In genomic region chr15:49415638-49416037, GRCh38 we compare ENCODE assay signal across 19 cellular contexts. TPM values are rescaled to one million over a fixed set of nuclear protein-coding genes. Genes with fewer than 3 reads are reported as not detected.
A peak's percentile ranks its signal among the peaks of the same experiment; 100 is the strongest.
DNase-seq lines count a peak whose midpoint lies in the region; ATAC-seq, FAIRE-seq and TF ChIP-seq lines count a peak whose summit lies in the region.
"Had no signal": no experiment of that assay in that cellular context is flagged by ENCODE, and none has a peak within 500 bp of the region (broad histone marks: within the 10 kb centered on the region; RNA-seq: fewer than 3 reads in every experiment).

No MANE protein-coding gene starts in this region.

- H3K27me3 ChIP-seq in mesenchymal stem cell (ENCODE audit: control insufficient read depth in 1 of 2, insufficient read depth in 1 of 2, low read length in 2 of 2) (no peaks in the 10 kb centered on the region), small intestine (ENCODE audit: control insufficient read depth in 2 of 2, insufficient read depth in 2 of 2, low read length in 2 of 2) (no peaks in the 10 kb centered on the region)
- H3K27me3 ChIP-seq: adrenal gland, Peyer's patch had no signal

- H2BK15ac ChIP-seq in mesenchymal stem cell (ENCODE audit: low read depth, poor library complexity, severe bottlenecking): no peak overlapping the region

- no peaks in the 10 kb centered on the region for H3K79me1 ChIP-seq in mesenchymal stem cell (replicated peaks; ENCODE audit: low read length, poor library complexity, severe bottlenecking)

- H3K9ac ChIP-seq in mesenchymal stem cell (ENCODE audit: low read length): no peak overlapping the region

- H3K18ac ChIP-seq in mesenchymal stem cell (ENCODE audit: low read depth in 1 of 2, low read length in 2 of 2): no peak overlapping the region

- H3K4me2 ChIP-seq in mesenchymal stem cell (ENCODE audit: low read length, poor library complexity, severe bottlenecking): no peak overlapping the region

- H4K8ac ChIP-seq in mesenchymal stem cell (ENCODE audit: low read length): no peak overlapping the region

- FAIRE-seq in small intestine (lab: Jason Lieb, UNC): no peak

- H3K4me1 ChIP-seq in mesenchymal stem cell (ENCODE audit: control insufficient read depth, insufficient read depth, low read depth, low read length): no peaks in the 10 kb centered on the region
- no peaks in the 10 kb centered on the region for H3K4me1 ChIP-seq in small intestine (ENCODE audit: control insufficient read depth in 2 of 2, insufficient read depth in 1 of 2, low read depth in 1 of 2, low read length in 1 of 2)
- H3K4me1 ChIP-seq: adrenal gland, Peyer's patch had no signal

- H2AFZ ChIP-seq in mesenchymal stem cell (ENCODE audit: low read depth, low read length): no peak overlapping the region

- H2BK12ac ChIP-seq in mesenchymal stem cell (ENCODE audit: low read length in 2 of 2): no peak overlapping the region

- no peak overlapping the region for H2BK5ac ChIP-seq in mesenchymal stem cell (ENCODE audit: low read depth, low read length, poor library complexity, severe bottlenecking)

- H3K4me3 ChIP-seq in choroid plexus epithelial cell (ENCODE audit: low read depth, low read length): no peak overlapping the region
- H3K4me3 ChIP-seq in mesenchymal stem cell (ENCODE audit: insufficient read depth in 1 of 2, low read depth in 1 of 2, low read length in 2 of 2): no peak overlapping the region
- no peak overlapping the region for H3K4me3 ChIP-seq in small intestine (ENCODE audit: low read depth in 1 of 2, low read length in 2 of 2)
- H3K4me3 ChIP-seq: adrenal gland, Peyer's patch had no signal

- no peak overlapping the region for H3K4ac ChIP-seq in mesenchymal stem cell (ENCODE audit: low read depth in 1 of 2, low read length in 2 of 2)

- no peak for ATAC-seq in GM19328 (IDR thresholded peaks at IDR 0.05; ENCODE audit: unreplicated experiment)
- ATAC-seq: stimulated activated memory B cell treated with anti-CD40 and anti-IgM and Interleukin-4, amounts not matched to agents 10 μg/mL and 1 μg/mL and 100 μg/mL, for 72 hours had no signal

- H3K9me3 ChIP-seq in mesenchymal stem cell (ENCODE audit: control insufficient read depth, low read length) (no peaks in the 10 kb centered on the region), small intestine (ENCODE audit: control insufficient read depth, low read depth) (no peaks in the 10 kb centered on the region)
- H3K9me3 ChIP-seq: adrenal gland, Peyer's patch had no signal

- H3K23ac ChIP-seq in mesenchymal stem cell (ENCODE audit: low read length in 2 of 2): no peak overlapping the region

- no peak overlapping the region for H4K91ac ChIP-seq in mesenchymal stem cell (ENCODE audit: low read length)

- peak; percentile 86 for DNase-seq in EL
- peak; percentile 8 for DNase-seq in OCI-M1 (lab: John Stamatoyannopoulos, UW)
- peak; percentile 89 for DNase-seq in choroid plexus epithelial cell (ENCODE audit: low read depth)
- peak; percentile 92 for DNase-seq in mesenchymal stem cell
- no peak for DNase-seq in small intestine
- DNase-seq in stimulated activated CD4-positive, alpha-beta T cell treated with anti-CD3 and anti-CD28 coated beads, Interleukin-15, amount 100 ng/mL, for 24 hours: no peak
- DNase-seq in NCI-H510A (lab: John Stamatoyannopoulos, UW): no peak
- DNase-seq: activated CD4-positive, alpha-beta T cell treated with anti-CD3 and anti-CD28 coated beads for 48 hours; activated T-cell treated with anti-CD3 and anti-CD28 coated beads, Interleukin-2, amount 50 U/mL, for 48 hours; adrenal gland; CD8-positive, alpha-beta memory T cell; effector CD4-positive, alpha-beta T cell; head of caudate nucleus; NCI-H1694 treated with DMSO at 0.1 percent for 48 hours; NCI-H524; Peyer's patch had no signal

- 0% methylated on average over 1 of the region's 1 CpG for WGBS in mesenchymal stem cell
- WGBS in small intestine, 3 donors: 70 to 95% (median 70%) methylated on average over 1 of the region's 1 CpG

- no peak overlapping the region for H3K14ac ChIP-seq in mesenchymal stem cell (ENCODE audit: low read length in 2 of 2)

- H2BK120ac ChIP-seq in mesenchymal stem cell (ENCODE audit: low read depth, low read length): no peak overlapping the region

- H3K27ac ChIP-seq in mesenchymal stem cell (ENCODE audit: low read length, poor library complexity, severe bottlenecking): no peak overlapping the region
- H3K27ac ChIP-seq in small intestine (ENCODE audit: low read depth in 1 of 2, low read length in 1 of 2): no peak overlapping the region
- H3K27ac ChIP-seq: adrenal gland, Peyer's patch had no signal

- H3K36me3 ChIP-seq in mesenchymal stem cell (ENCODE audit: control insufficient read depth in 1 of 2, insufficient read depth in 2 of 2, low read depth in 1 of 2, low read length in 2 of 2) (no peaks in the 10 kb centered on the region), small intestine (ENCODE audit: control insufficient read depth in 2 of 2, insufficient read depth in 2 of 2, low read length in 2 of 2) (no peaks in the 10 kb centered on the region)
- H3K36me3 ChIP-seq: adrenal gland, Peyer's patch had no signal

- no peak for TF ChIP-seq CTCF in choroid plexus epithelial cell (conservative IDR thresholded peaks at IDR 0.05; ENCODE audit: low read depth, low read length)

- no peak overlapping the region for H2AK5ac ChIP-seq in mesenchymal stem cell (ENCODE audit: low read length, severe bottlenecking)

RNA-seq across cellular contexts. Expression of gene FGF7, which starts 7.4 kb away (rescaled TPM):
- polyA plus RNA-seq in mesenchymal stem cell (2013, experiment 1 of 2): 30.7 TPM
- polyA plus RNA-seq in mesenchymal stem cell (2013, experiment 2 of 2): 30.1 TPM
- polyA plus RNA-seq in small intestine: 1 to 10 TPM in 1 of 3 donors, under 1 TPM in 2; under 0.01 to 4.9 (median 0.81) TPM
- polyA plus RNA-seq: CD8-positive, alpha-beta memory T cell; IgD-negative memory B cell had no signal

Comparison
In these comparisons a context has a peak if more than half of its experiments do, and no peak if none do; other contexts are left out.
1. DNase-seq: peak in EL (single experiment), OCI-M1 (single experiment), choroid plexus epithelial cell (single experiment) and mesenchymal stem cell (single experiment); none in small intestine (single experiment), stimulated activated CD4-positive, alpha-beta T cell treated with anti-CD3 and anti-CD28 coated beads, Interleukin-15, amount 100 ng/mL, for 24 hours (single experiment) and NCI-H510A (single experiment).